30 cellular contexts compared by ENCODE assay signal in genomic region chr2:238121511-238122286, GRCh38. TPM values are rescaled to one million over a fixed set of nuclear protein-coding genes. Genes with fewer than 3 reads are reported as not detected.
"Had no signal": no experiment of that assay in that cellular context is flagged by ENCODE, and none has a peak within 500 bp of the region (broad histone marks: within the 10 kb centered on the region; RNA-seq: fewer than 3 reads in every experiment).

No MANE protein-coding gene starts in this region.

- H3K4me3 ChIP-seq: K562 had no signal

- H3K27ac Mint-ChIP-seq: activated CD4-positive, alpha-beta memory T cell treated with anti-CD3 and anti-CD28 coated beads for 36 hours; activated CD4-positive, alpha-beta T cell treated with anti-CD3 and anti-CD28 coated beads, Interleukin-2, amount 10 ng/mL, durations not matched to agents 7 days and 5 days; activated naive CD4-positive, alpha-beta T cell treated with anti-CD3 and anti-CD28 coated beads for 36 hours; activated naive CD8-positive, alpha-beta T cell; activated T-helper 17 cell treated with anti-CD3 and anti-CD28 coated beads, Interleukin-2, amount 50 U/mL, for 72 hours; brain; T-helper 17 cell had no signal

- H3K36me3 Mint-ChIP-seq: activated CD4-positive, alpha-beta memory T cell treated with anti-CD3 and anti-CD28 coated beads for 36 hours; activated naive CD8-positive, alpha-beta T cell; brain had no signal

- H3K4me1 Mint-ChIP-seq: activated CD4-positive, alpha-beta T cell treated with anti-CD3 and anti-CD28 coated beads, Interleukin-2, amount 10 ng/mL, durations not matched to agents 7 days and 5 days; activated T-helper 17 cell treated with anti-CD3 and anti-CD28 coated beads, Interleukin-2, amount 50 U/mL, for 72 hours; brain; T-helper 17 cell had no signal

- H3K27me3 Mint-ChIP-seq: activated CD4-positive, alpha-beta T cell treated with anti-CD3 and anti-CD28 coated beads, Interleukin-2, amount 10 ng/mL, durations not matched to agents 7 days and 5 days; activated naive CD8-positive, alpha-beta T cell; T-helper 17 cell had no signal

- H3K4me3 Mint-ChIP-seq: activated CD4-positive, alpha-beta memory T cell treated with anti-CD3 and anti-CD28 coated beads for 36 hours; activated CD4-positive, alpha-beta T cell treated with anti-CD3 and anti-CD28 coated beads, Interleukin-2, amount 10 ng/mL, durations not matched to agents 7 days and 5 days; activated naive CD4-positive, alpha-beta T cell treated with anti-CD3 and anti-CD28 coated beads for 36 hours; activated naive CD8-positive, alpha-beta T cell; activated T-helper 17 cell treated with anti-CD3 and anti-CD28 coated beads, Interleukin-2, amount 50 U/mL, for 72 hours; brain; T-helper 17 cell had no signal

- H3K9me3 Mint-ChIP-seq: activated CD4-positive, alpha-beta memory T cell treated with anti-CD3 and anti-CD28 coated beads for 36 hours; activated CD4-positive, alpha-beta T cell treated with anti-CD3 and anti-CD28 coated beads, Interleukin-2, amount 10 ng/mL, durations not matched to agents 7 days and 5 days; activated naive CD4-positive, alpha-beta T cell treated with anti-CD3 and anti-CD28 coated beads for 36 hours; activated T-helper 17 cell treated with anti-CD3 and anti-CD28 coated beads, Interleukin-2, amount 50 U/mL, for 72 hours had no signal

- ATAC-seq: activated T-helper 17 cell treated with anti-CD3 and anti-CD28 coated beads, Interleukin-2, amount 50 U/mL, for 72 hours; T-helper 17 cell had no signal

- DNase-seq: activated CD4-positive, alpha-beta memory T cell treated with anti-CD3 and anti-CD28 coated beads for 36 hours; activated CD4-positive, alpha-beta T cell treated with anti-CD3 and anti-CD28 coated beads, Interleukin-2, amount 10 ng/mL, durations not matched to agents 7 days and 5 days; activated CD4-positive, CD25-positive, alpha-beta regulatory T cell; activated CD8-positive, alpha-beta memory T cell treated with anti-CD3 and anti-CD28 coated beads for 24 hours; activated gamma-delta T cell; activated naive CD4-positive, alpha-beta T cell treated with anti-CD3 and anti-CD28 coated beads for 36 hours; activated T-cell treated with anti-CD3 and anti-CD28 coated beads for 4 hours; activated T-cell treated with anti-CD3 and anti-CD28 coated beads, Interleukin-2, amount 50 U/mL, for 48 hours; amygdala; Karpas-422; MM.1S; NCI-H1105; NCI-H1436; NCI-H1694 treated with DMSO at 0.1 percent for 48 hours; NCI-H2029 treated with DMSO at 0.1 percent for 48 hours; NCI-H345; NCI-H510A; NCI-H526 treated with DMSO at 0.1 percent for 48 hours; NCI-H82; SHP77 treated with DMSO at 0.1 percent for 48 hours; T-helper 17 cell; T1000 had no signal

- H3K27ac ChIP-seq: RWPE1, VCaP had no signal

RNA-seq across cellular contexts. Expression of gene KLHL30, which starts 16.8 kb away (rescaled TPM):
- total RNA-seq: activated CD4-positive, alpha-beta memory T cell treated with anti-CD3 and anti-CD28 coated beads for 36 hours; activated CD4-positive, alpha-beta T cell treated with anti-CD3 and anti-CD28 coated beads, Interleukin-2, amount 10 ng/mL, durations not matched to agents 7 days and 5 days; activated naive CD4-positive, alpha-beta T cell treated with anti-CD3 and anti-CD28 coated beads for 36 hours; activated T-helper 17 cell treated with anti-CD3 and anti-CD28 coated beads, Interleukin-2, amount 50 U/mL, for 72 hours; SK-MEL-5; T-helper 17 cell had no signal
- polyA plus RNA-seq: K562 had no signal

RNA-seq across cellular contexts. Expression of gene ESPNL, which starts 21.6 kb away (rescaled TPM):
- total RNA-seq: astrocyte had no signal

RNA-seq across cellular contexts. Expression of gene ERFE, which starts 37.1 kb away (rescaled TPM):
- total RNA-seq: activated CD4-positive, alpha-beta memory T cell treated with anti-CD3 and anti-CD28 coated beads for 36 hours; activated CD4-positive, alpha-beta T cell treated with anti-CD3 and anti-CD28 coated beads, Interleukin-2, amount 10 ng/mL, durations not matched to agents 7 days and 5 days; activated T-helper 17 cell treated with anti-CD3 and anti-CD28 coated beads, Interleukin-2, amount 50 U/mL, for 72 hours; T-helper 17 cell had no signal
